In the genomic region with DNA sequence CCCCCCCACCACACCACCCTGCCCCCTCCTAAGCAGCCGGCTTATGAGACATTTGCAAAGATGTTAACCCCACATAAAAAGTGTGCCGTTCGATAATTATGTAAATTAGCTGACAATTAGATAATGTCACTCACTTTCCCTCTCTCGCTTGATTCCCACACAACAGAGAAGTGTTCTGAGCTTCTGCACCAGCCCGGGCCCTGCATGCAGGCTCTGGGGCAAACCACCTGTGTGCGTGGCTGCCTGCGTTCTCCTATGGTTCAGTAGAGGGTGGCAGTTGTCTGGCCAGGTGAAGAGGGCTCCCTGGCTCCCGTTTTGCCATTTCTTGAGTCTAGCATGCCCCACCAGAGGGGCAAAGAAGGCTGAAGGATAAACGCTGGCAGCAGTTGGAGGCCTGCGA, we compare ENCODE assay signal across 37 cellular contexts.
"Had no signal": no experiment of that assay in that cellular context is flagged by ENCODE, and none has a peak within 500 bp of the region (broad histone marks: within the 10 kb centered on the region; RNA-seq: fewer than 3 reads in every experiment).

No MANE protein-coding gene starts in this region.

- ATAC-seq: activated naive CD4-positive, alpha-beta T cell treated with anti-CD3 and anti-CD28 coated beads, Interleukin-2, amount 50 U/mL, for 72 hours; activated naive CD8-positive, alpha-beta T cell treated with anti-CD3 and anti-CD28 coated beads, Interleukin-2, amount 50 U/mL, for 24 hours; activated T-cell treated with anti-CD3 and anti-CD28 coated beads, Interleukin-2, amount 50 U/mL, for 4 hours; activated T-cell treated with anti-CD3 and anti-CD28 coated beads, Interleukin-2, amount 50 U/mL, for 72 hours; activated T-helper 17 cell treated with anti-CD3 and anti-CD28 coated beads, Interleukin-2, amount 50 U/mL, for 72 hours; body of pancreas had no signal

- H3K27me3 Mint-ChIP-seq: activated naive CD4-positive, alpha-beta T cell treated with anti-CD3 and anti-CD28 coated beads, Interleukin-2, amount 10 ng/mL, durations not matched to agents 7 days and 5 days; activated naive CD4-positive, alpha-beta T cell treated with anti-CD3 and anti-CD28 coated beads, Interleukin-2, amount 50 U/mL, for 24 hours; activated naive CD8-positive, alpha-beta T cell treated with anti-CD3 and anti-CD28 coated beads for 36 hours; activated naive CD8-positive, alpha-beta T cell treated with anti-CD3 and anti-CD28 coated beads, Interleukin-2, amount 10 ng/mL, durations not matched to agents 7 days and 5 days; central memory CD8-positive, alpha-beta T cell had no signal

- H3K36me3 ChIP-seq: adrenal gland, brain microvascular endothelial cell, breast epithelium, cardiac muscle cell had no signal

- H3K9me3 Mint-ChIP-seq: activated naive CD4-positive, alpha-beta T cell treated with anti-CD3 and anti-CD28 coated beads for 36 hours; activated naive CD4-positive, alpha-beta T cell treated with anti-CD3 and anti-CD28 coated beads, Interleukin-2, amount 10 ng/mL, durations not matched to agents 7 days and 5 days; activated naive CD4-positive, alpha-beta T cell treated with anti-CD3 and anti-CD28 coated beads, Interleukin-2, amount 50 U/mL, for 24 hours; activated naive CD8-positive, alpha-beta T cell treated with anti-CD3 and anti-CD28 coated beads for 36 hours; activated naive CD8-positive, alpha-beta T cell treated with anti-CD3 and anti-CD28 coated beads, Interleukin-2, amount 10 ng/mL, durations not matched to agents 7 days and 5 days; activated naive CD8-positive, alpha-beta T cell treated with anti-CD3 and anti-CD28 coated beads, Interleukin-2, amount 50 U/mL, for 24 hours; activated T-cell treated with anti-CD3 and anti-CD28 coated beads, Interleukin-2, amount 50 U/mL, for 24 hours; activated T-cell treated with anti-CD3 and anti-CD28 coated beads, Interleukin-2, amount 50 U/mL, for 4 hours; activated T-cell treated with anti-CD3 and anti-CD28 coated beads, Interleukin-2, amount 50 U/mL, for 72 hours; activated T-helper 1 cell treated with anti-CD3 and anti-CD28 coated beads, Interleukin-12 subunit alpha, Interleukin-12 subunit beta, Interleukin-2, Interleukin-4 antibody, amounts not matched to agents 30 ng/mL and 10 ng/mL and 1 ng/mL, durations not matched to agents 14 hours and 24 hours and 36 hours; activated T-helper 2 cell treated with anti-CD3 and anti-CD28 coated beads, Interferon-gamma antibody, Interleukin-2, Interleukin-4, amounts not matched to agents 10 μg/mL and 5 μg/mL and 100 μg/mL, durations not matched to agents 14 hours and 24 hours and 36 hours; brain; central memory CD8-positive, alpha-beta T cell had no signal

- H3K4me1 ChIP-seq: adrenal gland, body of pancreas, breast epithelium had no signal

- H3K36me3 Mint-ChIP-seq: activated naive CD4-positive, alpha-beta T cell treated with anti-CD3 and anti-CD28 coated beads, Interleukin-2, amount 10 ng/mL, durations not matched to agents 7 days and 5 days; activated naive CD4-positive, alpha-beta T cell treated with anti-CD3 and anti-CD28 coated beads, Interleukin-2, amount 50 U/mL, for 24 hours; activated naive CD4-positive, alpha-beta T cell treated with anti-CD3 and anti-CD28 coated beads, Interleukin-2, amount 50 U/mL, for 72 hours; activated naive CD8-positive, alpha-beta T cell; activated naive CD8-positive, alpha-beta T cell treated with anti-CD3 and anti-CD28 coated beads for 36 hours; activated naive CD8-positive, alpha-beta T cell treated with anti-CD3 and anti-CD28 coated beads, Interleukin-2, amount 10 ng/mL, durations not matched to agents 7 days and 5 days had no signal

- DNase-seq: activated effector memory CD4-positive, alpha-beta T cell treated with anti-CD3 and anti-CD28 coated beads, Interleukin-2, amount 50 U/mL, for 16 hours; activated effector memory CD4-positive, alpha-beta T cell treated with Interleukin-2 at 50 U/mL for 16 hours; activated gamma-delta T cell; activated gamma-delta T cell treated with Interleukin-2 at 50 U/mL for 16 hours; activated naive CD4-positive, alpha-beta T cell; activated naive CD4-positive, alpha-beta T cell treated with anti-CD3 and anti-CD28 coated beads for 36 hours; activated naive CD4-positive, alpha-beta T cell treated with anti-CD3 and anti-CD28 coated beads, Interleukin-2, amount 10 ng/mL, durations not matched to agents 7 days and 5 days; activated naive CD4-positive, alpha-beta T cell treated with anti-CD3 and anti-CD28 coated beads, Interleukin-2, amount 50 U/mL, for 16 hours; activated naive CD4-positive, alpha-beta T cell treated with Interleukin-2 at 50 U/mL for 16 hours; activated naive CD8-positive, alpha-beta T cell treated with anti-CD3 and anti-CD28 coated beads for 36 hours; activated naive CD8-positive, alpha-beta T cell treated with anti-CD3 and anti-CD28 coated beads, Interleukin-2, amount 10 ng/mL, durations not matched to agents 7 days and 5 days; activated naive CD8-positive, alpha-beta T cell treated with anti-CD3 and anti-CD28 coated beads, Interleukin-2, amount 50 U/mL, for 24 hours; activated T-cell treated with anti-CD3 and anti-CD28 coated beads for 4 hours; activated T-cell treated with anti-CD3 and anti-CD28 coated beads, Interleukin-2, amount 50 U/mL, for 1 hour; activated T-cell treated with anti-CD3 and anti-CD28 coated beads, Interleukin-2, amount 50 U/mL, for 24 hours; activated T-cell treated with anti-CD3 and anti-CD28 coated beads, Interleukin-2, amount 50 U/mL, for 4 hours; activated T-cell treated with anti-CD3 and anti-CD28 coated beads, Interleukin-2, amount 50 U/mL, for 48 hours; activated T-cell treated with anti-CD3 and anti-CD28 coated beads, Interleukin-2, amount 50 U/mL, for 72 hours; adrenal gland; amniotic stem cell; amygdala; anterior cingulate cortex; aorta; body of pancreas; brain microvascular endothelial cell; central memory CD4-positive, alpha-beta T cell; cerebellar nuclear complex had no signal

- H3K27ac ChIP-seq: adrenal gland, body of pancreas, brain microvascular endothelial cell, breast epithelium, cardiac muscle cell had no signal

- H3K27ac Mint-ChIP-seq: activated naive CD4-positive, alpha-beta T cell treated with anti-CD3 and anti-CD28 coated beads for 36 hours; activated naive CD4-positive, alpha-beta T cell treated with anti-CD3 and anti-CD28 coated beads, Interleukin-2, amount 10 ng/mL, durations not matched to agents 7 days and 5 days; activated naive CD4-positive, alpha-beta T cell treated with anti-CD3 and anti-CD28 coated beads, Interleukin-2, amount 50 U/mL, for 24 hours; activated naive CD4-positive, alpha-beta T cell treated with anti-CD3 and anti-CD28 coated beads, Interleukin-2, amount 50 U/mL, for 72 hours; activated naive CD8-positive, alpha-beta T cell; activated naive CD8-positive, alpha-beta T cell treated with anti-CD3 and anti-CD28 coated beads for 36 hours; activated naive CD8-positive, alpha-beta T cell treated with anti-CD3 and anti-CD28 coated beads, Interleukin-2, amount 10 ng/mL, durations not matched to agents 7 days and 5 days; activated naive CD8-positive, alpha-beta T cell treated with anti-CD3 and anti-CD28 coated beads, Interleukin-2, amount 50 U/mL, for 24 hours; activated T-cell treated with anti-CD3 and anti-CD28 coated beads, Interleukin-2, amount 50 U/mL, for 24 hours; activated T-cell treated with anti-CD3 and anti-CD28 coated beads, Interleukin-2, amount 50 U/mL, for 72 hours; activated T-helper 1 cell treated with anti-CD3 and anti-CD28 coated beads, Interleukin-12 subunit alpha, Interleukin-12 subunit beta, Interleukin-2, Interleukin-4 antibody, amounts not matched to agents 30 ng/mL and 10 ng/mL and 1 ng/mL, durations not matched to agents 14 hours and 24 hours and 36 hours; activated T-helper 17 cell treated with anti-CD3 and anti-CD28 coated beads, Interleukin-2, amount 50 U/mL, for 72 hours; activated T-helper 2 cell treated with anti-CD3 and anti-CD28 coated beads, Interferon-gamma antibody, Interleukin-2, Interleukin-4, amounts not matched to agents 10 μg/mL and 5 μg/mL and 100 μg/mL, durations not matched to agents 14 hours and 24 hours and 36 hours; brain had no signal

- H3K4me1 Mint-ChIP-seq: activated naive CD4-positive, alpha-beta T cell treated with anti-CD3 and anti-CD28 coated beads, Interleukin-2, amount 10 ng/mL, durations not matched to agents 7 days and 5 days; activated naive CD4-positive, alpha-beta T cell treated with anti-CD3 and anti-CD28 coated beads, Interleukin-2, amount 50 U/mL, for 24 hours; activated naive CD8-positive, alpha-beta T cell treated with anti-CD3 and anti-CD28 coated beads for 36 hours; activated naive CD8-positive, alpha-beta T cell treated with anti-CD3 and anti-CD28 coated beads, Interleukin-2, amount 10 ng/mL, durations not matched to agents 7 days and 5 days; activated naive CD8-positive, alpha-beta T cell treated with anti-CD3 and anti-CD28 coated beads, Interleukin-2, amount 50 U/mL, for 24 hours; activated T-helper 17 cell treated with anti-CD3 and anti-CD28 coated beads, Interleukin-2, amount 50 U/mL, for 72 hours; central memory CD8-positive, alpha-beta T cell had no signal

- H3K9me3 ChIP-seq: adrenal gland, body of pancreas, breast epithelium had no signal

- H3K27me3 ChIP-seq: adrenal gland, body of pancreas, brain microvascular endothelial cell, breast epithelium had no signal

- H3K4me3 ChIP-seq: adrenal gland, body of pancreas, breast epithelium, cardiac muscle cell had no signal

- H3K4me3 Mint-ChIP-seq: activated naive CD4-positive, alpha-beta T cell treated with anti-CD3 and anti-CD28 coated beads for 36 hours; activated naive CD4-positive, alpha-beta T cell treated with anti-CD3 and anti-CD28 coated beads, Interleukin-2, amount 10 ng/mL, durations not matched to agents 7 days and 5 days; activated naive CD4-positive, alpha-beta T cell treated with anti-CD3 and anti-CD28 coated beads, Interleukin-2, amount 50 U/mL, for 24 hours; activated naive CD8-positive, alpha-beta T cell; activated naive CD8-positive, alpha-beta T cell treated with anti-CD3 and anti-CD28 coated beads for 36 hours; activated naive CD8-positive, alpha-beta T cell treated with anti-CD3 and anti-CD28 coated beads, Interleukin-2, amount 10 ng/mL, durations not matched to agents 7 days and 5 days; activated naive CD8-positive, alpha-beta T cell treated with anti-CD3 and anti-CD28 coated beads, Interleukin-2, amount 50 U/mL, for 24 hours; activated T-cell treated with anti-CD3 and anti-CD28 coated beads, Interleukin-2, amount 50 U/mL, for 24 hours; activated T-cell treated with anti-CD3 and anti-CD28 coated beads, Interleukin-2, amount 50 U/mL, for 4 hours; activated T-cell treated with anti-CD3 and anti-CD28 coated beads, Interleukin-2, amount 50 U/mL, for 72 hours; activated T-helper 1 cell treated with anti-CD3 and anti-CD28 coated beads, Interleukin-12 subunit alpha, Interleukin-12 subunit beta, Interleukin-2, Interleukin-4 antibody, amounts not matched to agents 30 ng/mL and 10 ng/mL and 1 ng/mL, durations not matched to agents 14 hours and 24 hours and 36 hours; activated T-helper 17 cell treated with anti-CD3 and anti-CD28 coated beads, Interleukin-2, amount 50 U/mL, for 72 hours; brain; central memory CD8-positive, alpha-beta T cell had no signal
